In genomic region chr1:52631759-52632331, GRCh38 we compare ENCODE assay signal across 1 cellular context.
TF ChIP-seq lines count a peak whose summit lies in the region.

No MANE protein-coding gene starts in this region.

TF ChIP-seq in K562, 482 proteins besides CTCF, POLR2A, EP300 and RAD21 (continued from another document):
- no peak for TF ChIP-seq ZNF280A (IDR thresholded peaks at IDR 0.05; ENCODE audit: low read depth, partially characterized antibody)
- 0 out of 2 replicates have a peak, but pooled peaks have one; percentile 27 for TF ChIP-seq MTA3 (IDR thresholded peaks at IDR 0.05; ENCODE audit: borderline replicate concordance)
- no peak for TF ChIP-seq GABPA (tag; conservative IDR thresholded peaks at IDR 0.05; ENCODE audit: low read depth)
- TF ChIP-seq TAF9B (IDR thresholded peaks at IDR 0.05; ENCODE audit: partially characterized antibody), result no peak
- 0 out of 2 replicates have a peak, but pooled peaks have one; percentile 44 for TF ChIP-seq ZNF134 (CRISPR knock-in tag; conservative IDR thresholded peaks at IDR 0.05)
- TF ChIP-seq HLTF (IDR thresholded peaks at IDR 0.05), result no peak
- no peak for TF ChIP-seq RFX5 (IDR thresholded peaks at IDR 0.05; ENCODE audit: low read depth, low read length)
- 0 out of 2 replicates have a peak, but pooled peaks have one; percentile 18 for TF ChIP-seq NR2F6 (CRISPR knock-in tag; IDR thresholded peaks at IDR 0.05)
- TF ChIP-seq NCOR1 (IDR thresholded peaks at IDR 0.05), result no peak
- peak; percentile 55 for TF ChIP-seq ESRRA (IDR thresholded peaks at IDR 0.05; ENCODE audit: borderline replicate concordance, low read depth)
